ENCODE assay signal across 22 cellular contexts in genomic region chr14:61574514-61574807, GRCh38.
DNase-seq lines count a peak whose midpoint lies in the region; ATAC-seq, FAIRE-seq and TF ChIP-seq lines count a peak whose summit lies in the region.
"Had no signal": no experiment of that assay in that cellular context is flagged by ENCODE, and none has a peak within 500 bp of the region (broad histone marks: within the 10 kb centered on the region; RNA-seq: fewer than 3 reads in every experiment).

No MANE protein-coding gene starts in this region.

- H3K36me3 Mint-ChIP-seq in GM23338 (ENCODE audit: low read depth) (no peaks in the 10 kb centered on the region), astrocyte (ENCODE audit: low read depth, unreplicated experiment) (peaks cover 2% of the 10 kb centered on the region), type B pancreatic cell (no peaks in the 10 kb centered on the region)

- H3K4me3 Mint-ChIP-seq in GM23338 (no peak overlapping the region), astrocyte (ENCODE audit: unreplicated experiment) (no peak overlapping the region), type B pancreatic cell (no peak overlapping the region)
- H3K4me3 Mint-ChIP-seq: neural crest cell had no signal

- no peaks in the 10 kb centered on the region for H4K20me1 ChIP-seq in GM23338 (replicated peaks; ENCODE audit: insufficient read depth)
- no peaks in the 10 kb centered on the region for H4K20me1 ChIP-seq in astrocyte (ENCODE audit: insufficient read depth, low read length)

- H3K4me1 ChIP-seq in GM23338 (ENCODE audit: insufficient read depth) (peaks cover 6% of the 10 kb centered on the region; the same call in 1 of the 2 replicates), astrocyte (ENCODE audit: insufficient read depth, low read length) (peaks cover 42% of the 10 kb centered on the region), gastroesophageal sphincter (peaks cover 9 to 48% (median 15%) of the 10 kb centered on the region in 3 donors)
- H3K4me1 ChIP-seq: colonic mucosa had no signal

- TF ChIP-seq POLR2A in gastroesophageal sphincter (IDR thresholded peaks at IDR 0.05), result no peak

- H3K27me3 Mint-ChIP-seq in GM23338 (ENCODE audit: insufficient read depth, low read depth, poor library complexity), result peaks cover 2% of the 10 kb centered on the region
- no peaks in the 10 kb centered on the region for H3K27me3 Mint-ChIP-seq in astrocyte (ENCODE audit: low read depth, unreplicated experiment)
- peaks cover 19% of the 10 kb centered on the region for H3K27me3 Mint-ChIP-seq in type B pancreatic cell

- H3K27ac Mint-ChIP-seq in GM23338 (no peak overlapping the region), astrocyte (ENCODE audit: unreplicated experiment) (peak overlapping the region; percentile 83), type B pancreatic cell (no peak overlapping the region)

- H3K4me3 ChIP-seq in GM23338, result no peak overlapping the region
- H3K4me3 ChIP-seq in astrocyte (ENCODE audit: insufficient read depth, low read depth, low read length), result no peak overlapping the region
- no peak overlapping the region for H3K4me3 ChIP-seq in gastroesophageal sphincter
- H3K4me3 ChIP-seq: colonic mucosa had no signal

- H3K27ac ChIP-seq in GM23338 (ENCODE audit: low read depth) (no peak overlapping the region; the same call in 1 of the 2 replicates), astrocyte (ENCODE audit: low read depth, low read length) (peak overlapping the region; percentile 79), gastroesophageal sphincter (peak overlapping the region in 3 of 4 donors; percentile 64 to 71 (median 65))
- H3K27ac ChIP-seq: colonic mucosa, WERI-Rb-1 had no signal

- H3K27me3 ChIP-seq in GM23338 (ENCODE audit: insufficient read depth) (peaks cover 3% of the 10 kb centered on the region; the same call in 1 of the 2 replicates), astrocyte (ENCODE audit: insufficient read depth, low read length) (no peaks in the 10 kb centered on the region), gastroesophageal sphincter (no peaks in the 10 kb centered on the region)
- H3K27me3 ChIP-seq: colonic mucosa had no signal

- FAIRE-seq in astrocyte (lab: Jason Lieb, UNC), result no peak
- FAIRE-seq: frontal cortex had no signal

- H3K36me3 ChIP-seq in GM23338 (ENCODE audit: insufficient read depth), result no peaks in the 10 kb centered on the region
- no peaks in the 10 kb centered on the region for H3K36me3 ChIP-seq in astrocyte (ENCODE audit: insufficient read depth, low read length)
- H3K36me3 ChIP-seq in gastroesophageal sphincter, result no peaks in the 10 kb centered on the region
- H3K36me3 ChIP-seq: colonic mucosa, WERI-Rb-1 had no signal

- H3K79me2 ChIP-seq in GM23338 (replicated peaks; ENCODE audit: insufficient read depth), result no peaks in the 10 kb centered on the region
- no peaks in the 10 kb centered on the region for H3K79me2 ChIP-seq in astrocyte (ENCODE audit: insufficient read depth, low read length)

- no peaks in the 10 kb centered on the region for H3K9me2 ChIP-seq in GM23338 (ENCODE audit: insufficient read depth)

- H3K4me1 Mint-ChIP-seq in GM23338 (peaks cover 11% of the 10 kb centered on the region), astrocyte (ENCODE audit: low read depth, unreplicated experiment) (peaks cover 77% of the 10 kb centered on the region), type B pancreatic cell (ENCODE audit: unreplicated experiment) (peaks cover 32% of the 10 kb centered on the region)
- H3K4me1 Mint-ChIP-seq: neural crest cell had no signal

- DNase-seq in GM23338 (ENCODE audit: low spot score) (no peak), astrocyte (ENCODE audit: low read depth) (no peak), retina (peak; percentile 82), AG08395 (ENCODE audit: low spot score) (no peak), type B pancreatic cell (ENCODE audit: extremely low spot score, unreplicated experiment) (no peak), hypothalamus (lab: John Stamatoyannopoulos, UW) (no peak)
- no peak for DNase-seq in activated CD8-positive, alpha-beta memory T cell treated with anti-CD3 and anti-CD28 coated beads, Interleukin-2, amount 50 U/mL, for 48 hours
- DNase-seq: activated CD4-positive, alpha-beta T cell treated with anti-CD3 and anti-CD28 coated beads, Interleukin-2, amount 50 U/mL, for 4 hours; activated naive CD4-positive, alpha-beta T cell treated with Interleukin-2 at 50 U/mL for 16 hours; Caco-2; colonic mucosa; Karpas-422; midbrain; NCI-H1105 treated with DMSO at 0.1 percent for 48 hours; NCI-H2081 treated with DMSO at 0.1 percent for 48 hours; NCI-H510A; T-helper 2 cell; WERI-Rb-1 had no signal

- H3K4me2 ChIP-seq in GM23338 (no peak overlapping the region), astrocyte (ENCODE audit: low read length) (peak overlapping the region; percentile 73)

- H3K9ac ChIP-seq in astrocyte (ENCODE audit: low read length), result peak overlapping the region; percentile 66

- no peaks in the 10 kb centered on the region for H3K9me3 Mint-ChIP-seq in GM23338
- H3K9me3 Mint-ChIP-seq in astrocyte (ENCODE audit: unreplicated experiment), result no peaks in the 10 kb centered on the region
- no peaks in the 10 kb centered on the region for H3K9me3 Mint-ChIP-seq in type B pancreatic cell
- H3K9me3 Mint-ChIP-seq: neural crest cell had no signal

- H2AFZ ChIP-seq in GM23338, result peak overlapping the region; percentile 57; the same call in 1 of the 2 replicates
- no peak overlapping the region for H2AFZ ChIP-seq in astrocyte (ENCODE audit: low read depth, low read length)

- no peak for TF ChIP-seq CTCF in GM23338 (conservative IDR thresholded peaks at IDR 0.05; ENCODE audit: low read depth in 2 of 2)
- TF ChIP-seq CTCF in astrocyte (IDR thresholded peaks at IDR 0.05; ENCODE audit: insufficient read depth, low read depth, low read length), result no peak
- TF ChIP-seq CTCF in gastroesophageal sphincter (IDR thresholded peaks at IDR 0.05), result no peak
- TF ChIP-seq CTCF in type B pancreatic cell (conservative IDR thresholded peaks at IDR 0.05), result no peak

- H3K9me3 ChIP-seq in astrocyte (ENCODE audit: insufficient read depth, low read depth, low read length) (no peaks in the 10 kb centered on the region), gastroesophageal sphincter (no peaks in the 10 kb centered on the region)
- H3K9me3 ChIP-seq: Caco-2, colonic mucosa had no signal

- WGBS in gastroesophageal sphincter (ENCODE audit: low coverage in 1 of 2), 2 donors, result 83 to 88% methylated on average over 3 to 7 of the region's 7 CpGs

- ATAC-seq in GM23338, result no peak
- ATAC-seq in gastroesophageal sphincter, result no peak
- ATAC-seq: Right ventricle myocardium inferior had no signal

- H3F3A ChIP-seq in GM23338 (replicated peaks; ENCODE audit: low read depth), result no peaks in the 10 kb centered on the region

- no peak for TF ChIP-seq EP300 in gastroesophageal sphincter (IDR thresholded peaks at IDR 0.05)

TF ChIP-seq in GM23338, 12 proteins besides CTCF, POLR2A, EP300 and RAD21 (continues in another document):
- no peak for TF ChIP-seq ETS1 (IDR thresholded peaks at IDR 0.05)
- no peak for TF ChIP-seq POLR2AphosphoS5 (IDR thresholded peaks at IDR 0.05; ENCODE audit: low read depth)
- TF ChIP-seq REST (IDR thresholded peaks at IDR 0.05; ENCODE audit: unreplicated experiment), result no peak
- no peak for TF ChIP-seq EZH2 (IDR thresholded peaks at IDR 0.05; ENCODE audit: low read depth, unreplicated experiment)
- TF ChIP-seq ZNF114 (CRISPR knock-in tag; IDR thresholded peaks at IDR 0.05), result no peak
- TF ChIP-seq NANOG (IDR thresholded peaks at IDR 0.05; ENCODE audit: borderline replicate concordance), result no peak
- no peak for TF ChIP-seq CREB1 (CRISPR knock-in tag; IDR thresholded peaks at IDR 0.05; ENCODE audit: low read depth)
- no peak for TF ChIP-seq ZNF331 (CRISPR knock-in tag; IDR thresholded peaks at IDR 0.05; ENCODE audit: low read depth)
